Comparison of ENCODE assay signal across 10 cellular contexts in genomic region chr14:59360923-59361794, GRCh38.
A peak's percentile ranks its signal among the peaks of the same experiment; 100 is the strongest.
DNase-seq lines count a peak whose midpoint lies in the region; ATAC-seq and TF ChIP-seq lines count a peak whose summit lies in the region.
"Had no signal": no experiment of that assay in that cellular context is flagged by ENCODE, and none has a peak within 500 bp of the region (broad histone marks: within the 10 kb centered on the region; RNA-seq: fewer than 3 reads in every experiment).

No MANE protein-coding gene starts in this region.

- no peaks in the 10 kb centered on the region for H3K9me3 ChIP-seq in mucosa of descending colon
- no peaks in the 10 kb centered on the region for H3K9me3 ChIP-seq in CD8-positive, alpha-beta memory T cell (ENCODE audit: low read length)

- H3K4me3 ChIP-seq in mucosa of descending colon = no peak overlapping the region
- no peak overlapping the region for H3K4me3 ChIP-seq in CD8-positive, alpha-beta memory T cell (ENCODE audit: low read length)

- H3K4me3 Mint-ChIP-seq in central memory CD8-positive, alpha-beta T cell = no peak overlapping the region
- H3K4me3 Mint-ChIP-seq in activated CD8-positive, alpha-beta T cell treated with anti-CD3 and anti-CD28 coated beads for 36 hours = no peak overlapping the region
- no peak overlapping the region for H3K4me3 Mint-ChIP-seq in CD8-positive, alpha-beta memory T cell
- H3K4me3 Mint-ChIP-seq: natural killer cell treated with Interleukin-12 subunit alpha and Interleukin-12 subunit beta and Interleukin-15 and Interleukin-18, amount 100 ng/mL, for 72 hours had no signal

- H3K4me1 ChIP-seq in mucosa of descending colon (ENCODE audit: low read depth) = peaks cover 16% of the 10 kb centered on the region
- H3K4me1 ChIP-seq in CD8-positive, alpha-beta memory T cell (ENCODE audit: insufficient read depth, low read length) = no peaks in the 10 kb centered on the region

- H3K27ac Mint-ChIP-seq in central memory CD8-positive, alpha-beta T cell (ENCODE audit: low read depth) = no peak overlapping the region
- no peak overlapping the region for H3K27ac Mint-ChIP-seq in activated CD8-positive, alpha-beta T cell treated with anti-CD3 and anti-CD28 coated beads for 36 hours
- H3K27ac Mint-ChIP-seq in CD8-positive, alpha-beta memory T cell = no peak overlapping the region
- H3K27ac Mint-ChIP-seq: natural killer cell treated with Interleukin-12 subunit alpha and Interleukin-12 subunit beta and Interleukin-15 and Interleukin-18, amount 100 ng/mL, for 72 hours had no signal

- no peak overlapping the region for H3K27ac ChIP-seq in CD8-positive, alpha-beta memory T cell (ENCODE audit: low read depth, low read length)

- DNase-seq in HCEC 1CT (peak; percentile 72), NCI-H510A treated with DMSO at 0.1 percent for 48 hours (lab: John Stamatoyannopoulos, UW) (peak; percentile 96), mucosa of descending colon (peak; percentile 63 to 74 (median 74)), activated T-cell treated with anti-CD3 and anti-CD28 coated beads for 4 hours (no peak), COLO829 (ENCODE audit: low spot score) (no peak)
- no peak for DNase-seq in central memory CD8-positive, alpha-beta T cell (ENCODE audit: low spot score in 2 of 2)
- DNase-seq in activated CD8-positive, alpha-beta T cell treated with anti-CD3 and anti-CD28 coated beads for 36 hours = no peak
- no peak for DNase-seq in CD8-positive, alpha-beta memory T cell

- H3K4me1 Mint-ChIP-seq in central memory CD8-positive, alpha-beta T cell = no peaks in the 10 kb centered on the region
- peaks cover 2% of the 10 kb centered on the region for H3K4me1 Mint-ChIP-seq in activated CD8-positive, alpha-beta T cell treated with anti-CD3 and anti-CD28 coated beads for 36 hours (ENCODE audit: low read depth)
- peaks cover 5 to 10% (median 8%) of the 10 kb centered on the region in 3 donors for H3K4me1 Mint-ChIP-seq in CD8-positive, alpha-beta memory T cell

- CTCF ChIA-PET in activated CD8-positive, alpha-beta T cell treated with anti-CD3 and anti-CD28 coated beads for 36 hours (lab: Charles Lee) = no interaction called here
- CTCF ChIA-PET in CD8-positive, alpha-beta memory T cell (lab: Charles Lee) = no interaction called here

- ATAC-seq in central memory CD8-positive, alpha-beta T cell (replicated peaks; ENCODE audit: extremely low read depth, poor library complexity, severe bottlenecking) = peak; percentile 28
- peak; percentile 94 for ATAC-seq in mucosa of descending colon
- ATAC-seq in activated CD8-positive, alpha-beta T cell treated with anti-CD3 and anti-CD28 coated beads for 36 hours = no peak
- ATAC-seq: Panc1 had no signal

- no peaks in the 10 kb centered on the region for H3K27me3 Mint-ChIP-seq in central memory CD8-positive, alpha-beta T cell
- no peaks in the 10 kb centered on the region for H3K27me3 Mint-ChIP-seq in activated CD8-positive, alpha-beta T cell treated with anti-CD3 and anti-CD28 coated beads for 36 hours
- H3K27me3 Mint-ChIP-seq in CD8-positive, alpha-beta memory T cell = no peaks in the 10 kb centered on the region
- H3K27me3 Mint-ChIP-seq: natural killer cell treated with Interleukin-12 subunit alpha and Interleukin-12 subunit beta and Interleukin-15 and Interleukin-18, amount 100 ng/mL, for 72 hours had no signal

- intact Hi-C loops in mucosa of descending colon (cut with DNase I, micrococcal nuclease) = no loop called here
- intact Hi-C loops in activated CD8-positive, alpha-beta T cell treated with anti-CD3 and anti-CD28 coated beads for 36 hours (cut with micrococcal nuclease) = no loop called here

- POLR2A ChIA-PET in activated CD8-positive, alpha-beta T cell treated with anti-CD3 and anti-CD28 coated beads for 36 hours (lab: Charles Lee) = interaction anchor here (0.6 kb wide), 1 partner anchor 26 kb away, joined by 3 read pairs; no protein-coding TSS in a partner anchor
- POLR2A ChIA-PET in CD8-positive, alpha-beta memory T cell (lab: Charles Lee) = no interaction called here

- peaks cover 5% of the 10 kb centered on the region for H3K36me3 Mint-ChIP-seq in central memory CD8-positive, alpha-beta T cell (ENCODE audit: insufficient read depth)
- peaks cover 5% of the 10 kb centered on the region for H3K36me3 Mint-ChIP-seq in activated CD8-positive, alpha-beta T cell treated with anti-CD3 and anti-CD28 coated beads for 36 hours (ENCODE audit: low read depth)
- H3K36me3 Mint-ChIP-seq in CD8-positive, alpha-beta memory T cell = peaks cover 27 to 50% (median 32%) of the 10 kb centered on the region in 3 donors

- TF ChIP-seq CTCF in mucosa of descending colon (IDR thresholded peaks at IDR 0.05) = no peak
- no peak for TF ChIP-seq CTCF in activated CD8-positive, alpha-beta T cell treated with anti-CD3 and anti-CD28 coated beads for 36 hours (IDR thresholded peaks at IDR 0.05)

- H3K27me3 ChIP-seq in CD8-positive, alpha-beta memory T cell (ENCODE audit: insufficient read depth, low read length, poor library complexity, severe bottlenecking) = no peaks in the 10 kb centered on the region

- H3K36me3 ChIP-seq in mucosa of descending colon (ENCODE audit: low read depth) = no peaks in the 10 kb centered on the region
- no peaks in the 10 kb centered on the region for H3K36me3 ChIP-seq in CD8-positive, alpha-beta memory T cell (ENCODE audit: insufficient read depth, low read length)

- no peaks in the 10 kb centered on the region for H3K9me3 Mint-ChIP-seq in central memory CD8-positive, alpha-beta T cell
- no peaks in the 10 kb centered on the region for H3K9me3 Mint-ChIP-seq in activated CD8-positive, alpha-beta T cell treated with anti-CD3 and anti-CD28 coated beads for 36 hours
- no peaks in the 10 kb centered on the region for H3K9me3 Mint-ChIP-seq in CD8-positive, alpha-beta memory T cell
- H3K9me3 Mint-ChIP-seq: natural killer cell treated with Interleukin-12 subunit alpha and Interleukin-12 subunit beta and Interleukin-15 and Interleukin-18, amount 100 ng/mL, for 72 hours had no signal

Comparison
In these comparisons a context has a peak if more than half of its experiments do, and no peak if none do; other contexts are left out.
1. DNase-seq: peak in HCEC 1CT (single experiment), NCI-H510A treated with DMSO at 0.1 percent for 48 hours (single experiment) and mucosa of descending colon (3 of 3); none in central memory CD8-positive, alpha-beta T cell (0 of 2), activated T-cell treated with anti-CD3 and anti-CD28 coated beads for 4 hours (single experiment), activated CD8-positive, alpha-beta T cell treated with anti-CD3 and anti-CD28 coated beads for 36 hours (single experiment), CD8-positive, alpha-beta memory T cell (0 of 5) and COLO829 (single experiment).